Comparison of ENCODE assay signal across 8 cellular contexts in the genomic region with DNA sequence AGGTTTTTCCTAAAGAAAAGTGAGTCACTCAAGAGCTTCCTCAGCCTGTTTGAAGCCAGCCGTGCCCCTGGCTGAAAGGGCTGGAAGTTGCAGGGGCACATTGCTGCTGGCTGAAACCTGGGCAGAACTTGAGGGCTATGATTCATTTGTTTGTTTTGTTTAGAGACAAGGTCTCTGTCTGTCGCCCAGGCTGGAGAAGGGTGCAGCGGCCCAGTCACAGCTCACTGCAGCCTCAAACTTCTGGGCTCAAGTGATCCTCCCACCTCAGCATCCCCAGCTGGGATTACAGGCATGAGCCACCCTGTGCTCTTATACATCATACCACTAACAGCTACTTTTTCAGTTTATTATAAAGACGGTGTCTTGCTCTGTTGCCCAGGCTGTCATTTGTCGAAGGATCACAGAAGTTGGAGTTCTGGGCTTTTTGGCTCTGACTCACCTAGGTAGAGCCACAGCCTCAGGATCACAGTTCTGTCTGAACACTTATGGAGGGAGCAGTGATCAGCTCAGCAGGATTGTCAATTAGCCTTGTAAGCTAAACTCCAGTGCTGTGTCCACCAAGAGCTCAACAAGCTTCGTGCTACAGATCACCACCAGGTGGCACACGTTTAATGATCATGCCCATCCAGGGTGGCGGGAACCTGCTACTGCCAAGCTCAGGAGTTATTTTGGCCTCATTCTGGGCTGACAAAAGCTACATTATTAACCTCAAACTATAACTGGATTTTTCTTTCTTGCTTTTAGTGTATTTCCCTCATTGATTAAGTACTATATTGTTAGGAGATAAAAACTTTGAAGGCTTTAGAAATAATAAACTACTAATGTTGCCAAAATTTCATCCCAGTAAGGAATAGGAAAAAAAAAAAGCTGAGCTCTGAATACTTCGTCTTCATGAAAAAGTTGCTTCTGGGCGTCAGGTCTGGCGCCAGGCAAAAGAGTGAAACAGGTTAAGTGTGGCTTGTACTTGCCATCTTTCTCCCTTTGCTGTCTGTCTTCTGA. TPM values are rescaled to one million over a fixed set of nuclear protein-coding genes. Genes with fewer than 3 reads are reported as not detected.
DNase-seq lines count a peak whose midpoint lies in the region; ATAC-seq, FAIRE-seq and TF ChIP-seq lines count a peak whose summit lies in the region.

No MANE protein-coding gene starts in this region.

- H3K36me3 Mint-ChIP-seq in chondrocyte (ENCODE audit: low read depth) = no peaks in the 10 kb centered on the region

- H3K79me2 ChIP-seq in HepG2 (ENCODE audit: insufficient read depth, low read length) = no peaks in the 10 kb centered on the region

- H3K4me3 Mint-ChIP-seq in chondrocyte (ENCODE audit: unreplicated experiment) = no peak overlapping the region

- peak overlapping the region; percentile 17 for H3K27ac Mint-ChIP-seq in chondrocyte (ENCODE audit: unreplicated experiment)

- peak overlapping the region in 1 of 3 experiments; percentile 32; a peak in 2 of 6 replicates for H3K4me3 ChIP-seq in HepG2 (replicated peaks in 1 of 3; ENCODE audit: insufficient read depth in 1 of 3, low read depth in 2 of 3, low read length in 3 of 3)

- no peaks in the 10 kb centered on the region for H3K9me3 ChIP-seq in HepG2 (ENCODE audit: low read length)

- no peaks in the 10 kb centered on the region for H4K20me1 ChIP-seq in HepG2 (ENCODE audit: insufficient read depth, low read length)

- H3K9ac ChIP-seq in HepG2 (ENCODE audit: insufficient read depth, low read depth, low read length) = peak overlapping the region; percentile 45

- H3K4me1 ChIP-seq in HepG2 (ENCODE audit: insufficient read depth, low read length) = peaks cover 46% of the 10 kb centered on the region

- H3K27me3 ChIP-seq in HepG2 (ENCODE audit: control insufficient read depth in 1 of 2, insufficient read depth in 2 of 2, low read length in 2 of 2) = no peaks in the 10 kb centered on the region

- no peak for TF ChIP-seq POLR2A in HepG2 (IDR thresholded peaks at IDR 0.05; ENCODE audit: insufficient read depth in 1 of 2, low read depth in 2 of 2, low read length in 2 of 2)

- TF ChIP-seq CTCF in chondrocyte (IDR thresholded peaks at IDR 0.05) (peak; percentile 88), HepG2 (CRISPR knock-in tag; IDR thresholded peaks at IDR 0.05) (peak; percentile 97)

- H3K4me2 ChIP-seq in HepG2 (ENCODE audit: low read depth, low read length) = peak overlapping the region; percentile 79

- ATAC-seq in HG03342 (IDR thresholded peaks at IDR 0.05; ENCODE audit: unreplicated experiment) = peak; percentile 78
- ATAC-seq in HepG2 = peak; percentile 94

- CTCF ChIA-PET in HepG2 (lab: Yijun Ruan, JAX; ENCODE audit: low intra/inter-chr PET ratio, low total read pairs) = interaction anchor here (1.2 to 1.7 kb wide), 2 partner anchors 281 to 283 kb away, joined by 8 to 9 read pairs; no protein-coding TSS in a partner anchor

- no peak overlapping the region for H2AFZ ChIP-seq in HepG2 (ENCODE audit: low read length)

- peak; percentile 86 for TF ChIP-seq RAD21 in HepG2 (CRISPR knock-in tag; IDR thresholded peaks at IDR 0.05)

- no peaks in the 10 kb centered on the region for H3K36me3 ChIP-seq in HepG2 (replicated peaks in 1 of 2; ENCODE audit: control insufficient read depth in 1 of 2, insufficient read depth in 2 of 2, low read length in 2 of 2)

- no peaks in the 10 kb centered on the region for H3K9me3 Mint-ChIP-seq in chondrocyte (ENCODE audit: low read depth)

- peaks cover 7% of the 10 kb centered on the region for H3K4me1 Mint-ChIP-seq in chondrocyte (ENCODE audit: low read depth)

- in situ Hi-C loops in HepG2 (cut with HindIII; ENCODE audit: extremely low pct_ligation_motif_present, low pct_unique_long_range_greater_than_20kb) = loop anchor here (5.0 to 10.0 kb wide), 3 partner anchors 35 to 280 kb away; no protein-coding TSS in a partner anchor

- peak; percentile 73 for FAIRE-seq in HepG2 (lab: Jason Lieb, UNC)

- intact Hi-C loops in HepG2 (cut with micrococcal nuclease; ENCODE audit: unreplicated experiment) = loop anchor here (1.0 to 5.0 kb wide), 8 partner anchors 21 to 282 kb away; a partner anchor contains a TSS

- POLR2A ChIA-PET in HepG2 (lab: Yijun Ruan, JAX) = interaction anchor here (0.6 to 2.2 kb wide), 11 partner anchors 15 to 282 kb away, joined by 3 to 10 read pairs (median 5); a partner anchor contains a TSS

- DNase-seq in NCI-H187 (lab: John Stamatoyannopoulos, UW) = peak; percentile 17 to 39
- DNase-seq in NCI-H187 treated with DMSO at 0.1 percent for 48 hours (lab: John Stamatoyannopoulos, UW) = no peak
- peak; percentile 55 for DNase-seq in NCI-H446 treated with DMSO at 0.1 percent for 48 hours (lab: John Stamatoyannopoulos, UW)
- DNase-seq in activated CD4-positive, alpha-beta T cell treated with anti-CD3 and anti-CD28 coated beads for 1 hour = peak; percentile 34
- DNase-seq in chondrocyte (ENCODE audit: low spot score) = no peak
- DNase-seq in HepG2 (ENCODE audit: low spot score) = peak; percentile 89
- peak; percentile 50 to 56 (median 56) for DNase-seq in stimulated activated CD4-positive, alpha-beta T cell treated with anti-CD3 and anti-CD28 coated beads, TNF-alpha, amount 100 ng/mL, for 48 hours (ENCODE audit: low read depth in 3 of 3)

- H3K27ac ChIP-seq in HepG2 (ENCODE audit: extremely low read length, insufficient read depth, low read length) = peak overlapping the region; percentile 39

- BruUV-seq in HepG2 (replicated peaks; lab: Mats Ljungman, UMichigan) = no TSS peak

- H3K27me3 Mint-ChIP-seq in chondrocyte (ENCODE audit: low read depth) = no peaks in the 10 kb centered on the region

- TF ChIP-seq EP300 in HepG2 (IDR thresholded peaks at IDR 0.05; ENCODE audit: low read depth in 2 of 2, low read length in 2 of 2) (peak in 1 of 2 experiments; percentile 24; a peak in 1 of 4 replicates), HepG2 (CRISPR knock-in tag; IDR thresholded peaks at IDR 0.05; ENCODE audit: borderline replicate concordance) (no peak; the same call in 1 of the 2 replicates)

- WGBS in HepG2 (ENCODE audit: low lambda C conversion rate) = 20% methylated on average over 10 of the region's 11 CpGs

TF ChIP-seq in HepG2, 621 proteins besides CTCF, POLR2A, EP300 and RAD21 (continues in another document):
- TF ChIP-seq FOXK1 (CRISPR knock-in tag; IDR thresholded peaks at IDR 0.05; ENCODE audit: borderline replicate concordance, low read depth) (no peak), ZNF263 (CRISPR knock-in tag; IDR thresholded peaks at IDR 0.05) (0 out of 2 replicates have a peak, but pooled peaks have one; percentile 54), POGZ (CRISPR knock-in tag; IDR thresholded peaks at IDR 0.05) (peak; percentile 28; the same call in 1 of the 2 replicates), ELF3 (CRISPR knock-in tag; IDR thresholded peaks at IDR 0.05) (peak; percentile 38), MAFF (IDR thresholded peaks at IDR 0.05; ENCODE audit: low read depth, low read length) (peak; percentile 70; the same call in 1 of the 2 replicates), PHF5A (CRISPR knock-in tag; IDR thresholded peaks at IDR 0.05; ENCODE audit: low read depth, unreplicated experiment) (peak; percentile 15), ZBTB7B (CRISPR knock-in tag; IDR thresholded peaks at IDR 0.05) (0 out of 2 replicates have a peak, but pooled peaks have one; percentile 17), SP1 (IDR thresholded peaks at IDR 0.05) (no peak), SP1 (CRISPR knock-in tag; IDR thresholded peaks at IDR 0.05) (no peak)
- TF ChIP-seq, protein P1, sequence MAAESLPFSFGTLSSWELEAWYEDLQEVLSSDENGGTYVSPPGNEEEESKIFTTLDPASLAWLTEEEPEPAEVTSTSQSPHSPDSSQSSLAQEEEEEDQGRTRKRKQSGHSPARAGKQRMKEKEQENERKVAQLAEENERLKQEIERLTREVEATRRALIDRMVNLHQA (CRISPR knock-in tag; IDR thresholded peaks at IDR 0.05) = no peak
- TF ChIP-seq, protein P2, sequence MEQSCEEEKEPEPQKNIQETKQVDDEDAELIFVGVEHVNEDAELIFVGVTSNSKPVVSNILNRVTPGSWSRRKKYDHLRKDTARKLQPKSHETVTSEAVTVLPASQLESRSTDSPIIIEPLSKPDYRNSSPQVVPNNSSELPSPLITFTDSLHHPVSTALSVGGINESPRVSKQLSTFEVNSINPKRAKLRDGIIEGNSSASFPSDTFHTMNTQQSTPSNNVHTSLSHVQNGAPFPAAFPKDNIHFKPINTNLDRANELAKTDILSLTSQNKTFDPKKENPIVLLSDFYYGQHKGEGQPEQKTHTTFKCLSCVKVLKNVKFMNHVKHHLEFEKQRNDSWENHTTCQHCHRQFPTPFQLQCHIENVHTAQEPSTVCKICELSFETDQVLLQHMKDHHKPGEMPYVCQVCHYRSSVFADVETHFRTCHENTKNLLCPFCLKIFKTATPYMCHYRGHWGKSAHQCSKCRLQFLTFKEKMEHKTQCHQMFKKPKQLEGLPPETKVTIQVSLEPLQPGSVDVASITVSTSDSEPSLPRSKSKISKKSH (CRISPR knock-in tag; IDR thresholded peaks at IDR 0.05; ENCODE audit: borderline replicate concordance) = peak; percentile 29; the same call in 1 of the 2 replicates

RNA-seq across cellular contexts. Expression of a gene that starts 57.9 kb away (rescaled TPM):
- total RNA-seq in chondrocyte = 0.28 to 0.87 TPM (median 0.51 TPM) in 3 replicates
- total RNA-seq in HepG2 (2016; rRNA removed; fragmentation: Illumina TruSeq; extraction: Trizol) = not detected in 2 replicates
- total RNA-seq in HepG2 (2016; cell fraction: cytosol; rRNA removed; fragmentation: Illumina TruSeq; extraction: Trizol; ENCODE audit: low read depth) = not detected in 2 replicates
- total RNA-seq in HepG2 (2016; cell fraction: insoluble cytoplasmic fraction; rRNA removed; fragmentation: Illumina TruSeq; extraction: Trizol) = 0.04 TPM in 1 of 2 replicates, not detected in the other
- total RNA-seq in HepG2 (2016; cell fraction: membrane; rRNA removed; fragmentation: Illumina TruSeq; extraction: Trizol) = not detected in 2 replicates
- 0.37 TPM in 1 of 2 replicates, not detected in the other for total RNA-seq in HepG2 (2016; cell fraction: nucleus; rRNA removed; fragmentation: Illumina TruSeq; extraction: Trizol)
- 0.03 and 0.04 TPM in 2 replicates for polyA plus RNA-seq in HepG2 (2011; rRNA removed)
- polyA plus RNA-seq in HepG2 (2011; cell fraction: cytosol; rRNA removed) = 0.01 and 0.03 TPM in 2 replicates
- polyA plus RNA-seq in HepG2 (2011; cell fraction: nucleus; rRNA removed) = 0.10 and 0.21 TPM in 2 replicates
- 0.04 and 0.19 TPM in 2 replicates for polyA plus RNA-seq in HepG2 (2012)
- polyA plus RNA-seq in HepG2 (2016; cell fraction: cytosol; fragmentation: Illumina TruSeq; extraction: Trizol; ENCODE audit: low read depth) = not detected in 2 replicates
- not detected in 2 replicates for polyA plus RNA-seq in HepG2 (2016; cell fraction: insoluble cytoplasmic fraction; fragmentation: Illumina TruSeq; extraction: Trizol; ENCODE audit: low read depth)
- not detected in 2 replicates for polyA plus RNA-seq in HepG2 (2016; cell fraction: membrane; fragmentation: Illumina TruSeq; extraction: Trizol; ENCODE audit: low read depth)
- polyA plus RNA-seq in HepG2 (2016; cell fraction: nucleus; fragmentation: Illumina TruSeq; extraction: Trizol; ENCODE audit: insufficient read depth, low read depth) = 0.27 and 0.41 TPM in 2 replicates
- polyA minus RNA-seq in HepG2 (2011; rRNA and poly(A)+ RNA removed; ENCODE audit: low replicate concordance) = 0.04 TPM in 1 of 2 replicates, not detected in the other
- polyA minus RNA-seq in HepG2 (2011; cell fraction: cytosol; rRNA and poly(A)+ RNA removed) = not detected in 2 replicates
- polyA minus RNA-seq in HepG2 (2011; cell fraction: nucleus; rRNA and poly(A)+ RNA removed) = 0.39 and 1.5 TPM in 2 replicates

Comparison
In these comparisons a context has a peak if more than half of its experiments do, and no peak if none do; other contexts are left out.
1. DNase-seq: peak in NCI-H187 (2 of 2), NCI-H446 treated with DMSO at 0.1 percent for 48 hours (single experiment), activated CD4-positive, alpha-beta T cell treated with anti-CD3 and anti-CD28 coated beads for 1 hour (single experiment), HepG2 (single experiment) and stimulated activated CD4-positive, alpha-beta T cell treated with anti-CD3 and anti-CD28 coated beads, TNF-alpha, amount 100 ng/mL, for 48 hours (3 of 3); none in NCI-H187 treated with DMSO at 0.1 percent for 48 hours (single experiment) and chondrocyte (single experiment).